1 cellular context compared by ENCODE assay signal in genomic region chr12:108573310-108573709, GRCh38.
A peak's percentile ranks its signal among the peaks of the same experiment; 100 is the strongest.
TF ChIP-seq lines count a peak whose summit lies in the region.

No MANE protein-coding gene starts in this region.

TF ChIP-seq in HepG2, 621 proteins besides CTCF, POLR2A, EP300 and RAD21:
- TF ChIP-seq MTA1 (CRISPR knock-in tag; IDR thresholded peaks at IDR 0.05; ENCODE audit: borderline replicate concordance) (no peak), MAFF (IDR thresholded peaks at IDR 0.05; ENCODE audit: low read depth, low read length) (peak; percentile 96), MAFK (conservative IDR thresholded peaks at IDR 0.05 in 1 of 2, IDR thresholded peaks at IDR 0.05 in 1 of 2; ENCODE audit: low read length in 2 of 2) (peak; percentile 91 to 97)
